In genomic region chr15:56918046-56918906, GRCh38 we compare ENCODE assay signal across 8 cellular contexts. TPM values are rescaled to one million over a fixed set of nuclear protein-coding genes. Genes with fewer than 3 reads are reported as not detected.
DNase-seq lines count a peak whose midpoint lies in the region; ATAC-seq and TF ChIP-seq lines count a peak whose summit lies in the region.

TSS of gene TCF12 (plus strand) at chr15:56918644. CDS start at chr15:56919914, 1,270 bp downstream.

- TF ChIP-seq POLR2A in right lobe of liver (IDR thresholded peaks at IDR 0.05): peak; percentile 82

- peaks cover 0 to 5% (median 0%) of the 10 kb centered on the region in 4 donors for H3K36me3 ChIP-seq in right lobe of liver

- H3K4me1 ChIP-seq in right lobe of liver: peaks cover 0 to 16% (median 3%) of the 10 kb centered on the region in 4 donors

- under 1% methylated on average over 28 of the region's 93 CpGs for WGBS in right lobe of liver (ENCODE audit: insufficient coverage, low coverage, low lambda C conversion rate, missing lambda C conversion rate)

- peak within 1 kb of the TSS; percentile 66 to 90 (median 87) for H3K4me3 ChIP-seq in right lobe of liver

- H3K9me3 ChIP-seq in right lobe of liver: no peaks in the 10 kb centered on the region

- peak; percentile 93 for DNase-seq in CD1c-positive myeloid dendritic cell (ENCODE audit: extremely low spot score)
- peak; percentile 49 for DNase-seq in NCI-H748 treated with DMSO at 0.1 percent for 48 hours (lab: John Stamatoyannopoulos, UW)
- peak; percentile 84 to 85 for DNase-seq in activated CD4-positive, alpha-beta T cell treated with anti-CD3 and anti-CD28 coated beads, Interleukin-2, amount 50 U/mL, for 4 hours
- DNase-seq in dermis microvascular lymphatic vessel endothelial cell (ENCODE audit: low read depth in 2 of 2): peak; percentile 85 to 95
- peak; percentile 95 to 96 (median 95) for DNase-seq in right lobe of liver
- peak; percentile 83 to 91 for DNase-seq in stimulated activated CD4-positive, alpha-beta T cell treated with anti-CD3 and anti-CD28 coated beads, Interleukin-4, amount 100 ng/mL, for 4 hours

- H3K27me3 ChIP-seq in right lobe of liver: no peaks in the 10 kb centered on the region

- intact Hi-C loops in right lobe of liver (cut with DNase I): loop anchor here in 1 of 2 donors (10.0 kb wide), 1 partner anchor 217 kb away; no protein-coding TSS in a partner anchor

- peak within 1 kb of the TSS; percentile 91 to 96 (median 94) for H3K27ac ChIP-seq in right lobe of liver

- ATAC-seq in GM19372 (IDR thresholded peaks at IDR 0.05; ENCODE audit: low read depth, unreplicated experiment) (peak; percentile 79), HG03558 (IDR thresholded peaks at IDR 0.05; ENCODE audit: extremely low read depth, unreplicated experiment) (peak; percentile 60), right lobe of liver (peak; percentile 91 to 97 (median 93))

- peak; percentile 37 to 53 (median 42) for TF ChIP-seq CTCF in right lobe of liver (IDR thresholded peaks at IDR 0.05)

RNA-seq across cellular contexts. Expression of gene TCF12, which starts in this region (rescaled TPM):
- total RNA-seq in dermis microvascular lymphatic vessel endothelial cell: 56.9 and 88.9 TPM in 2 replicates
- 10 to 100 TPM; 28.9 to 41.9 (median 35.3) TPM for total RNA-seq in right lobe of liver

Comparison
In these comparisons a context has a peak if more than half of its experiments do, and no peak if none do; other contexts are left out.
1. Peak in every context shown above with its lines: DNase-seq, ATAC-seq, H3K4me3 ChIP-seq and H3K27ac ChIP-seq.